In genomic region chr15:29268706-29269484, GRCh38 we compare ENCODE assay signal across 8 cellular contexts. TPM values are rescaled to one million over a fixed set of nuclear protein-coding genes. Genes with fewer than 3 reads are reported as not detected.
DNase-seq lines count a peak whose midpoint lies in the region; ATAC-seq and TF ChIP-seq lines count a peak whose summit lies in the region.

No MANE protein-coding gene starts in this region.

- H3K27ac ChIP-seq in AG04450 (ENCODE audit: low read depth, low read length): peak overlapping the region; percentile 55
- peak overlapping the region; percentile 91 for H3K27ac ChIP-seq in right cardiac atrium (ENCODE audit: low read length)

- ATAC-seq in GM18909 (IDR thresholded peaks at IDR 0.05; ENCODE audit: poor library complexity, unreplicated experiment) (peak; percentile 21), HG03196 (IDR thresholded peaks at IDR 0.05; ENCODE audit: unreplicated experiment) (peak; percentile 26), SK-N-SH treated with all-trans-retinoic acid at 6 μM for 48 hours (peak; percentile 53), right cardiac atrium (peak in 1 of 2 donors; percentile 33)

- H3K4me3 ChIP-seq in AG04450 (ENCODE audit: low read depth, low read length): peak overlapping the region; percentile 76
- H3K4me3 ChIP-seq in right cardiac atrium (ENCODE audit: low read length): peak overlapping the region; percentile 89

- intact Hi-C loops in right cardiac atrium (cut with DNase I): no loop called here

- 4% methylated on average over 35 of the region's 35 CpGs for WGBS in right cardiac atrium

- POLR2A ChIA-PET in AG04450 (lab: Yijun Ruan, JAX): no interaction called here

- H3K27me3 ChIP-seq in AG04450 (ENCODE audit: control insufficient read depth, insufficient read depth, low read length) (no peaks in the 10 kb centered on the region), right cardiac atrium (ENCODE audit: control insufficient read depth, insufficient read depth) (no peaks in the 10 kb centered on the region)

- TF ChIP-seq CTCF in AG04450 (IDR thresholded peaks at IDR 0.05; ENCODE audit: low read depth, low read length): no peak

- DNase-seq in AG04450 (ENCODE audit: low read depth, low spot score): no peak
- peak; percentile 32 for DNase-seq in amniotic epithelial cell (ENCODE audit: low read depth)
- peak; percentile 30 to 65 (median 62) for DNase-seq in right cardiac atrium
- peak; percentile 84 for DNase-seq in retina
- no peak for DNase-seq in NCI-H1930 (lab: John Stamatoyannopoulos, UW)

- CTCF ChIA-PET in AG04450 (lab: Charles Lee): no interaction called here

- H3K4me1 ChIP-seq in right cardiac atrium (ENCODE audit: control insufficient read depth, insufficient read depth, low read length): peaks cover 3% of the 10 kb centered on the region

- H3K9me3 ChIP-seq in AG04450 (ENCODE audit: control insufficient read depth, insufficient read depth, low read length): no peaks in the 10 kb centered on the region
- H3K9me3 ChIP-seq in right cardiac atrium (ENCODE audit: control insufficient read depth, low read length): no peaks in the 10 kb centered on the region

TF ChIP-seq in SK-N-SH treated with all-trans-retinoic acid at 6 μM for 48 hours, 23 proteins besides CTCF, POLR2A, EP300 and RAD21:
- no peak for TF ChIP-seq RARB (CRISPR knock-in tag; IDR thresholded peaks at IDR 0.05)
- no peak for TF ChIP-seq CREB5 (CRISPR knock-in tag; IDR thresholded peaks at IDR 0.05; ENCODE audit: low read depth)
TF ChIP-seq in SK-N-SH treated with all-trans-retinoic acid at 6 μM for 48 hours: peak in this region for 0.

RNA-seq across cellular contexts. Expression of gene NSMCE3, which starts 0.7 kb away (rescaled TPM):
- polyA plus RNA-seq in AG04450 (2011; rRNA removed) (8.0 and 8.5 TPM in 2 replicates), right cardiac atrium (8.1 TPM)
- polyA minus RNA-seq in AG04450 (2011; rRNA and poly(A)+ RNA removed): 6.7 and 6.8 TPM in 2 replicates
- total RNA-seq in right cardiac atrium: 1 to 10 TPM; 6.6 to 9.0 (median 7.6) TPM

Comparison
In these comparisons a context has a peak if more than half of its experiments do, and no peak if none do; other contexts are left out.
1. DNase-seq: peak in amniotic epithelial cell (single experiment), right cardiac atrium (3 of 3) and retina (single experiment); none in AG04450 (single experiment) and NCI-H1930 (0 of 2).